Comparison of ENCODE assay signal across 25 cellular contexts in genomic region chr1:47814592-47815436, GRCh38.
DNase-seq lines count a peak whose midpoint lies in the region; ATAC-seq, FAIRE-seq and TF ChIP-seq lines count a peak whose summit lies in the region.
"Had no signal": no experiment of that assay in that cellular context is flagged by ENCODE, and none has a peak within 500 bp of the region (broad histone marks: within the 10 kb centered on the region; RNA-seq: fewer than 3 reads in every experiment).

No MANE protein-coding gene starts in this region.

- WGBS in HepG2 (ENCODE audit: low lambda C conversion rate): 83% methylated on average over 14 of the region's 14 CpGs
- WGBS in right lobe of liver (ENCODE audit: insufficient coverage, low coverage, low lambda C conversion rate, missing lambda C conversion rate): 61% methylated on average over 11 of the region's 14 CpGs
- 66 to 68% methylated on average over 14 of the region's 14 CpGs for WGBS in tibial nerve, 2 donors

- no peak overlapping the region for H3K4me3 ChIP-seq in HepG2 (replicated peaks in 1 of 3; ENCODE audit: insufficient read depth in 1 of 3, low read depth in 2 of 3, low read length in 3 of 3)
- H3K4me3 ChIP-seq in right lobe of liver: no peak overlapping the region
- H3K4me3 ChIP-seq in tibial nerve: no peak overlapping the region
- H3K4me3 ChIP-seq: body of pancreas, esophagus squamous epithelium, ovary, PC-9 had no signal

- H2AFZ ChIP-seq in HepG2 (ENCODE audit: low read length): no peak overlapping the region
- H2AFZ ChIP-seq: PC-9 had no signal

- no peaks in the 10 kb centered on the region for H3K36me3 Mint-ChIP-seq in T-helper 17 cell (ENCODE audit: low read depth)
- no peaks in the 10 kb centered on the region for H3K36me3 Mint-ChIP-seq in mesothelial cell of epicardium
- H3K36me3 Mint-ChIP-seq: CD4-positive, CD25-positive, alpha-beta regulatory T cell; naive thymus-derived CD4-positive, alpha-beta T cell; WTC11 had no signal

- TF ChIP-seq CTCF in HepG2 (CRISPR knock-in tag; IDR thresholded peaks at IDR 0.05) (no peak), right lobe of liver (IDR thresholded peaks at IDR 0.05) (no peak), mesothelial cell of epicardium (IDR thresholded peaks at IDR 0.05; ENCODE audit: unreplicated experiment) (no peak), tibial nerve (IDR thresholded peaks at IDR 0.05) (no peak)

- H3K9me3 Mint-ChIP-seq in mesothelial cell of epicardium: no peaks in the 10 kb centered on the region
- H3K9me3 Mint-ChIP-seq: effector memory CD8-positive, alpha-beta T cell; naive thymus-derived CD4-positive, alpha-beta T cell; WTC11 had no signal

- H3K4me1 ChIP-seq in HepG2 (ENCODE audit: insufficient read depth, low read length) (peaks cover 91% of the 10 kb centered on the region), right lobe of liver (no peaks in the 10 kb centered on the region), tibial nerve (peaks cover 0 to 75% (median 29%) of the 10 kb centered on the region in 4 donors)
- H3K4me1 ChIP-seq: body of pancreas had no signal

- no peak for ATAC-seq in HepG2
- no peak for ATAC-seq in right lobe of liver
- no peak for ATAC-seq in T-helper 17 cell
- no peak for ATAC-seq in HG02678 (IDR thresholded peaks at IDR 0.05; ENCODE audit: unreplicated experiment)
- ATAC-seq: body of pancreas; effector memory CD8-positive, alpha-beta T cell; naive thymus-derived CD4-positive, alpha-beta T cell; WTC11 had no signal

- peaks cover 52% of the 10 kb centered on the region for H3K27me3 Mint-ChIP-seq in T-helper 17 cell
- no peaks in the 10 kb centered on the region for H3K27me3 Mint-ChIP-seq in mesothelial cell of epicardium (ENCODE audit: low read depth)

- in situ Hi-C loops in HepG2 (cut with HindIII; ENCODE audit: extremely low pct_ligation_motif_present, low pct_unique_long_range_greater_than_20kb): no loop called here

- H3K4me1 Mint-ChIP-seq in T-helper 17 cell (peaks cover 8% of the 10 kb centered on the region), mesothelial cell of epicardium (peaks cover 58% of the 10 kb centered on the region)
- H3K4me1 Mint-ChIP-seq: CD4-positive, CD25-positive, alpha-beta regulatory T cell; naive thymus-derived CD4-positive, alpha-beta T cell had no signal

- H3K9ac ChIP-seq in HepG2 (ENCODE audit: insufficient read depth, low read depth, low read length): no peak overlapping the region

- H3K27ac Mint-ChIP-seq in T-helper 17 cell (peak overlapping the region; percentile 14), mesothelial cell of epicardium (peak overlapping the region; percentile 70)
- H3K27ac Mint-ChIP-seq: effector memory CD8-positive, alpha-beta T cell; naive thymus-derived CD4-positive, alpha-beta T cell had no signal

- no peaks in the 10 kb centered on the region for H3K36me3 ChIP-seq in HepG2 (replicated peaks in 1 of 2; ENCODE audit: control insufficient read depth in 1 of 2, insufficient read depth in 2 of 2, low read length in 2 of 2)
- H3K36me3 ChIP-seq in right lobe of liver: no peaks in the 10 kb centered on the region
- H3K36me3 ChIP-seq in tibial nerve: no peaks in the 10 kb centered on the region
- H3K36me3 ChIP-seq: esophagus squamous epithelium, ovary had no signal

- no peak for TF ChIP-seq RAD21 in HepG2 (CRISPR knock-in tag; IDR thresholded peaks at IDR 0.05)

- no peak for FAIRE-seq in HepG2 (lab: Jason Lieb, UNC)
- FAIRE-seq: colon, GM18507, H1 had no signal

- H3K27me3 ChIP-seq in HepG2 (ENCODE audit: control insufficient read depth in 1 of 2, insufficient read depth in 2 of 2, low read length in 2 of 2) (no peaks in the 10 kb centered on the region; a peak in 1 of 5 replicates), right lobe of liver (no peaks in the 10 kb centered on the region), tibial nerve (no peaks in the 10 kb centered on the region)
- H3K27me3 ChIP-seq: body of pancreas, ovary had no signal

- BruUV-seq in HepG2 (replicated peaks; lab: Mats Ljungman, UMichigan): no TSS peak

- TF ChIP-seq EP300 in HepG2 (IDR thresholded peaks at IDR 0.05; ENCODE audit: low read depth in 2 of 2, low read length in 2 of 2) (no peak), HepG2 (CRISPR knock-in tag; IDR thresholded peaks at IDR 0.05; ENCODE audit: borderline replicate concordance) (no peak), tibial nerve (IDR thresholded peaks at IDR 0.05) (no peak)

- CTCF ChIA-PET in HepG2 (lab: Yijun Ruan, JAX; ENCODE audit: low intra/inter-chr PET ratio, low total read pairs): no interaction called here

- no peaks in the 10 kb centered on the region for H3K79me2 ChIP-seq in HepG2 (ENCODE audit: insufficient read depth, low read length)

- DNase-seq in HepG2 (ENCODE audit: low spot score) (no peak), right lobe of liver (no peak), T-helper 17 cell (no peak), mesothelial cell of epicardium (ENCODE audit: low spot score in 2 of 2, unreplicated experiment in 2 of 2) (no peak), NCI-H2227 treated with DMSO at 0.1 percent for 48 hours (lab: John Stamatoyannopoulos, UW) (no peak), tibial nerve (ENCODE audit: low spot score in 2 of 2) (no peak)
- DNase-seq: activated CD4-positive, alpha-beta T cell treated with anti-CD3 and anti-CD28 coated beads, Interleukin-2, amount 50 U/mL, for 48 hours; activated effector memory CD4-positive, alpha-beta T cell treated with anti-CD3 and anti-CD28 coated beads, Interleukin-2, amount 50 U/mL, for 16 hours; body of pancreas; CD4-positive, CD25-positive, alpha-beta regulatory T cell; effector memory CD8-positive, alpha-beta T cell; esophagus squamous epithelium; KG1; naive thymus-derived CD4-positive, alpha-beta T cell; NCI-H1092; NCI-H2029; NCI-H345; NCI-H774; ovary; PC-9 had no signal

- POLR2A ChIA-PET in HepG2 (lab: Yijun Ruan, JAX): interaction anchor here (2.4 kb wide), 1 partner anchor 104 kb away, joined by 8 read pairs; no protein-coding TSS in a partner anchor

- TF ChIP-seq POLR2A in HepG2 (IDR thresholded peaks at IDR 0.05; ENCODE audit: insufficient read depth in 1 of 2, low read depth in 2 of 2, low read length in 2 of 2): no peak
- TF ChIP-seq POLR2A in right lobe of liver (IDR thresholded peaks at IDR 0.05): no peak
- TF ChIP-seq POLR2A in tibial nerve (IDR thresholded peaks at IDR 0.05): no peak

- H3K4me3 Mint-ChIP-seq in T-helper 17 cell (no peak overlapping the region), mesothelial cell of epicardium (no peak overlapping the region)
- H3K4me3 Mint-ChIP-seq: CD4-positive, CD25-positive, alpha-beta regulatory T cell; effector memory CD8-positive, alpha-beta T cell; naive thymus-derived CD4-positive, alpha-beta T cell; WTC11 had no signal

- no peak overlapping the region for H3K4me2 ChIP-seq in HepG2 (ENCODE audit: low read depth, low read length)
- H3K4me2 ChIP-seq: PC-9 had no signal

- H3K9me3 ChIP-seq in HepG2 (ENCODE audit: low read length) (no peaks in the 10 kb centered on the region), right lobe of liver (no peaks in the 10 kb centered on the region), T-helper 17 cell (ENCODE audit: control insufficient read depth, low read length, poor library complexity, severe bottlenecking) (no peaks in the 10 kb centered on the region), tibial nerve (no peaks in the 10 kb centered on the region)
- H3K9me3 ChIP-seq: body of pancreas, esophagus squamous epithelium, ovary had no signal

- no peaks in the 10 kb centered on the region for H4K20me1 ChIP-seq in HepG2 (ENCODE audit: insufficient read depth, low read length)

- no peak overlapping the region for H3K27ac ChIP-seq in HepG2 (ENCODE audit: extremely low read length, insufficient read depth, low read length)
- no peak overlapping the region for H3K27ac ChIP-seq in right lobe of liver
- H3K27ac ChIP-seq in tibial nerve: peak overlapping the region in 2 of 4 donors; percentile 32 to 42
- H3K27ac ChIP-seq: body of pancreas, esophagus squamous epithelium, ovary, PC-9 had no signal

- intact Hi-C loops in HepG2 (cut with micrococcal nuclease; ENCODE audit: unreplicated experiment) (loop anchor here (1.0 kb wide), 1 partner anchor 98 kb away; no protein-coding TSS in a partner anchor), right lobe of liver (cut with DNase I) (no loop called here)

TF ChIP-seq in HepG2, 621 proteins besides CTCF, POLR2A, EP300 and RAD21:
- TF ChIP-seq ZMYM3 (CRISPR knock-in tag; IDR thresholded peaks at IDR 0.05) (0 out of 2 replicates have a peak, but pooled peaks have one; percentile 20), ZNF768 (CRISPR knock-in tag; IDR thresholded peaks at IDR 0.05) (peak; percentile 97), NR2F2 (IDR thresholded peaks at IDR 0.05; ENCODE audit: borderline replicate concordance, low read depth) (no peak)
